ENCODE assay signal across 13 cellular contexts in genomic region chr1:35188578-35189392, GRCh38. TPM values are rescaled to one million over a fixed set of nuclear protein-coding genes. Genes with fewer than 3 reads are reported as not detected.
DNase-seq lines count a peak whose midpoint lies in the region; ATAC-seq and TF ChIP-seq lines count a peak whose summit lies in the region.
"Had no signal": no experiment of that assay in that cellular context is flagged by ENCODE, and none has a peak within 500 bp of the region (broad histone marks: within the 10 kb centered on the region; RNA-seq: fewer than 3 reads in every experiment).

No MANE protein-coding gene starts in this region.

- no peak for DNase-seq in CD8-positive, alpha-beta T cell
- no peak for DNase-seq in MG63
- no peak for DNase-seq in breast epithelium (ENCODE audit: low spot score in 2 of 2)
- no peak for DNase-seq in nephron progenitor cell
- DNase-seq in NCI-H1048 (lab: John Stamatoyannopoulos, UW) = no peak
- DNase-seq in stimulated activated CD4-positive, alpha-beta T cell treated with anti-CD3 and anti-CD28 coated beads, Interleukin-2, amount 100 ng/mL, for 24 hours = no peak
- DNase-seq in H7 = no peak
- DNase-seq: DMS153, Kasumi-1, left ventricle myocardium superior, NCI-H510A, SJCRH30 had no signal

- peak overlapping the region; percentile 95 for H3K4me3 Mint-ChIP-seq in CD8-positive, alpha-beta T cell
- peak overlapping the region; percentile 99 for H3K4me3 Mint-ChIP-seq in nephron progenitor cell

- no peaks in the 10 kb centered on the region for H3K27me3 Mint-ChIP-seq in CD8-positive, alpha-beta T cell (ENCODE audit: low read depth)
- peaks cover 4% of the 10 kb centered on the region for H3K27me3 Mint-ChIP-seq in nephron progenitor cell (ENCODE audit: low read depth, poor library complexity)

- intact Hi-C loops in CD8-positive, alpha-beta T cell (cut with DNase I, micrococcal nuclease) = loop anchor here in 1 of 2 experiments (10.0 kb wide), 1 partner anchor 966 kb away; the partner anchor contains the start of gene MAP7D1
- intact Hi-C loops in breast epithelium (cut with DNase I; ENCODE audit: low total_unique reads) = no loop called here

- H3K27ac ChIP-seq in CD8-positive, alpha-beta T cell (ENCODE audit: low read depth, low read length) = no peak overlapping the region
- H3K27ac ChIP-seq in breast epithelium = no peak overlapping the region
- H3K27ac ChIP-seq: SJCRH30 had no signal

- no peaks in the 10 kb centered on the region for H3K9me3 ChIP-seq in CD8-positive, alpha-beta T cell (ENCODE audit: low read length)
- H3K9me3 ChIP-seq in MG63 (no peaks in the 10 kb centered on the region), breast epithelium (no peaks in the 10 kb centered on the region)
- H3K9me3 ChIP-seq: SJCRH30 had no signal

- H3K27me3 ChIP-seq in CD8-positive, alpha-beta T cell (ENCODE audit: insufficient read depth, low read length) = no peaks in the 10 kb centered on the region
- no peaks in the 10 kb centered on the region for H3K27me3 ChIP-seq in MG63
- H3K27me3 ChIP-seq in breast epithelium = no peaks in the 10 kb centered on the region
- H3K27me3 ChIP-seq in H7 (ENCODE audit: control insufficient read depth, insufficient read depth, low read length) = no peaks in the 10 kb centered on the region
- H3K27me3 ChIP-seq: SJCRH30 had no signal

- TF ChIP-seq POLR2A in breast epithelium (IDR thresholded peaks at IDR 0.05) = no peak

- peaks cover 77% of the 10 kb centered on the region for H3K4me1 ChIP-seq in CD8-positive, alpha-beta T cell (ENCODE audit: insufficient read depth, low read length)
- H3K4me1 ChIP-seq in breast epithelium = peaks cover 0 to 24% of the 10 kb centered on the region in 2 donors

- peaks cover 78% of the 10 kb centered on the region for H3K4me1 Mint-ChIP-seq in CD8-positive, alpha-beta T cell (ENCODE audit: low read depth)
- H3K4me1 Mint-ChIP-seq in nephron progenitor cell = peaks cover 78% of the 10 kb centered on the region

- H3K27ac Mint-ChIP-seq in CD8-positive, alpha-beta T cell = peak overlapping the region; percentile 76
- H3K27ac Mint-ChIP-seq in nephron progenitor cell = peak overlapping the region; percentile 72

- no peaks in the 10 kb centered on the region for H3K9me3 Mint-ChIP-seq in CD8-positive, alpha-beta T cell
- H3K9me3 Mint-ChIP-seq in nephron progenitor cell = no peaks in the 10 kb centered on the region

- CTCF ChIA-PET in CD8-positive, alpha-beta T cell (lab: Charles Lee) = interaction anchor here (2.1 kb wide), 1 partner anchor 13 kb away, joined by 9 read pairs; no protein-coding TSS in a partner anchor

- ATAC-seq in CD8-positive, alpha-beta T cell = no peak
- ATAC-seq in HG03432 (IDR thresholded peaks at IDR 0.05; ENCODE audit: unreplicated experiment) = no peak
- ATAC-seq: left ventricle myocardium superior had no signal

- no peak overlapping the region for H3K4me3 ChIP-seq in CD8-positive, alpha-beta T cell (ENCODE audit: low read depth, low read length)
- peak overlapping the region; percentile 98; the same call in 1 of the 2 replicates for H3K4me3 ChIP-seq in MG63
- H3K4me3 ChIP-seq in breast epithelium = peak overlapping the region in 2 of 3 donors; percentile 93
- no peak overlapping the region for H3K4me3 ChIP-seq in H7 (ENCODE audit: insufficient read depth, low read depth, low read length)
- H3K4me3 ChIP-seq: SJCRH30 had no signal

- H3K36me3 Mint-ChIP-seq in CD8-positive, alpha-beta T cell = peaks cover 83% of the 10 kb centered on the region
- H3K36me3 Mint-ChIP-seq in nephron progenitor cell (ENCODE audit: low read depth) = peaks cover 82% of the 10 kb centered on the region

- H3K36me3 ChIP-seq in CD8-positive, alpha-beta T cell (ENCODE audit: insufficient read depth, low read length) = peaks cover 68% of the 10 kb centered on the region
- peaks cover 84% of the 10 kb centered on the region for H3K36me3 ChIP-seq in MG63
- H3K36me3 ChIP-seq in breast epithelium = peaks cover 18% of the 10 kb centered on the region
- H3K36me3 ChIP-seq in H7 (replicated peaks; ENCODE audit: control insufficient read depth, insufficient read depth, low read length) = peaks cover 67% of the 10 kb centered on the region

- no peak for TF ChIP-seq CTCF in CD8-positive, alpha-beta T cell (IDR thresholded peaks at IDR 0.05)
- TF ChIP-seq CTCF in breast epithelium (IDR thresholded peaks at IDR 0.05) = no peak
- no peak for TF ChIP-seq CTCF in nephron progenitor cell (IDR thresholded peaks at IDR 0.05)

- POLR2A ChIA-PET in CD8-positive, alpha-beta T cell (lab: Charles Lee) = interaction anchor here (1.3 kb wide), 1 partner anchor 10 kb away, joined by 3 read pairs; no protein-coding TSS in a partner anchor

RNA-seq across cellular contexts. Expression of gene SFPQ, which starts 4.2 kb away (rescaled TPM):
- 100 to 1,000 TPM; 801 to 841 TPM for total RNA-seq in CD8-positive, alpha-beta T cell
- total RNA-seq in MG63 (2014; rRNA removed; shearing (Covaris generic); ENCODE audit: low replicate concordance) = 232 and 410 TPM in 2 replicates
- total RNA-seq in breast epithelium = 100 to 1,000 TPM; 249 to 314 (median 269) TPM
- total RNA-seq in H7 (2014; rRNA removed; shearing (Covaris generic)) = 186 and 188 TPM in 2 replicates

Comparison
In these comparisons a context has a peak if more than half of its experiments do, and no peak if none do; other contexts are left out.
1. H3K4me3 ChIP-seq: peak in MG63 (single experiment) and breast epithelium (2 of 3); none in CD8-positive, alpha-beta T cell (single experiment) and H7 (single experiment).